In the genomic region with DNA sequence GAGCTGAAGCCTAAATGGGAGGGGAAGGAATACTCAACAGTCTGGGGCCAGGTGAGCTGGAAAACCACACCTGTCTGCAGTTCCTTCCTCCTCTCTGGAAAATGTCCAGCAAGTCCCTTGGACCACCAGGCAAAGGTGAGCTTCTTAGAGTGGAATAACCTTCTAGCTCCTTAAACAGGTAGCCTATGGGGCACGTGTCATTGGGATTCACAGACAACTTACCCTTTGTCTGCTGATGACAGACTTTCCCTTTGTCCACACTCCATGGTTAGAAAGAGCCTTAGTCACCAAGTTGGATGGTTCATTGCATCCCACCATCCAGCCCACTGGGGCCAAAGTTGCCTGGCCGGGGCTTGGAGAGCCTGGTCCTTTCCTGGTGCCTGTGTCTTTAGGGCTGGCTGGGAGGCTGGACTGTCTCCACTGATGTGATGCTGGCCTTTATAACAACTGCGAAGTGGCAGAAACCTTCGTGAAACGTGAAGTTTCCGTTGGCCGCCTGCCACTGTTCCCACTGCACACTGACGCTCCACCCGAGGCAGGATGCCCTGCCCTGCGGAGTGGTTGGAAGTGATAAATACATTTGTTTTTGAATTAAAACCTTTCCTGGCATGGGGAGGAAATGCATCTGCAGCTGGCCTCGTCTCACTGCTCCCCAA, we compare ENCODE assay signal across 17 cellular contexts.
DNase-seq lines count a peak whose midpoint lies in the region; ATAC-seq and TF ChIP-seq lines count a peak whose summit lies in the region.
"Had no signal": no experiment of that assay in that cellular context is flagged by ENCODE, and none has a peak within 500 bp of the region (broad histone marks: within the 10 kb centered on the region; RNA-seq: fewer than 3 reads in every experiment).

No MANE protein-coding gene starts in this region.

- H3K9me3 ChIP-seq in breast epithelium (no peaks in the 10 kb centered on the region), psoas muscle (no peaks in the 10 kb centered on the region)

- no peak for TF ChIP-seq CTCF in breast epithelium (IDR thresholded peaks at IDR 0.05)
- TF ChIP-seq CTCF in MCF 10A (IDR thresholded peaks at IDR 0.05; ENCODE audit: unreplicated experiment): no peak
- TF ChIP-seq CTCF in psoas muscle (IDR thresholded peaks at IDR 0.05): no peak

- H3K4me3 Mint-ChIP-seq in MCF 10A (ENCODE audit: unreplicated experiment): no peak overlapping the region
- H3K4me3 Mint-ChIP-seq: activated naive CD4-positive, alpha-beta T cell treated with anti-CD3 and anti-CD28 coated beads, Interleukin-2, amount 50 U/mL, for 24 hours; CD14-positive monocyte; effector memory CD8-positive, alpha-beta T cell had no signal

- no peaks in the 10 kb centered on the region for H3K36me3 Mint-ChIP-seq in MCF 10A (ENCODE audit: insufficient read depth, unreplicated experiment)
- H3K36me3 Mint-ChIP-seq: activated naive CD4-positive, alpha-beta T cell treated with anti-CD3 and anti-CD28 coated beads, Interleukin-2, amount 50 U/mL, for 24 hours; CD14-positive monocyte had no signal

- H3K27ac ChIP-seq in breast epithelium (peak overlapping the region; percentile 9 to 79), psoas muscle (peak overlapping the region; percentile 30)
- H3K27ac ChIP-seq: KMS-11 had no signal

- BruUV-seq in MCF 10A (replicated peaks; lab: Mats Ljungman, UMichigan): no TSS peak

- TF ChIP-seq POLR2A in breast epithelium (IDR thresholded peaks at IDR 0.05): no peak

- no peaks in the 10 kb centered on the region for H3K27me3 Mint-ChIP-seq in MCF 10A (ENCODE audit: insufficient read depth, unreplicated experiment)
- H3K27me3 Mint-ChIP-seq: activated naive CD4-positive, alpha-beta T cell treated with anti-CD3 and anti-CD28 coated beads, Interleukin-2, amount 50 U/mL, for 24 hours had no signal

- H3K4me1 ChIP-seq in breast epithelium (no peaks in the 10 kb centered on the region), psoas muscle (peaks cover 5% of the 10 kb centered on the region)

- peaks cover 7% of the 10 kb centered on the region for H3K9me3 Mint-ChIP-seq in MCF 10A (ENCODE audit: unreplicated experiment)
- H3K9me3 Mint-ChIP-seq: activated naive CD4-positive, alpha-beta T cell treated with anti-CD3 and anti-CD28 coated beads, Interleukin-2, amount 50 U/mL, for 24 hours; effector memory CD8-positive, alpha-beta T cell had no signal

- intact Hi-C loops in breast epithelium (cut with DNase I; ENCODE audit: low total_unique reads) (no loop called here), MCF 10A (cut with micrococcal nuclease) (no loop called here), psoas muscle (cut with DNase I) (no loop called here)

- DNase-seq in breast epithelium (ENCODE audit: low spot score in 2 of 2) (peak in 1 of 2 donors; percentile 64), MCF 10A (ENCODE audit: unreplicated experiment) (no peak), kidney tubule cell (ENCODE audit: low spot score) (peak; percentile 45), psoas muscle (peak; percentile 51 to 71), T-helper 2 cell (no peak), CD1c-positive myeloid dendritic cell (ENCODE audit: extremely low spot score) (no peak), iPS-NIHi11 (ENCODE audit: low spot score) (no peak), NCI-H2029 (lab: John Stamatoyannopoulos, UW) (no peak)
- DNase-seq: activated CD4-positive, alpha-beta T cell treated with anti-CD3 and anti-CD28 coated beads, Interleukin-2, amount 50 U/mL, for 1 hour; DND-41; effector memory CD8-positive, alpha-beta T cell; midbrain; stimulated activated CD4-positive, alpha-beta T cell treated with anti-CD3 and anti-CD28 coated beads, Interleukin-15, amount 100 ng/mL, for 24 hours; substantia nigra had no signal

- no peak overlapping the region for H3K27ac Mint-ChIP-seq in MCF 10A (ENCODE audit: low read depth, unreplicated experiment)
- H3K27ac Mint-ChIP-seq: activated naive CD4-positive, alpha-beta T cell treated with anti-CD3 and anti-CD28 coated beads, Interleukin-2, amount 50 U/mL, for 24 hours had no signal

- peak in 3 of 4 donors; percentile 22 to 46 (median 23) for ATAC-seq in psoas muscle
- ATAC-seq: effector memory CD8-positive, alpha-beta T cell had no signal

- POLR2A ChIA-PET in MCF 10A (lab: Yijun Ruan, JAX): interaction anchor here (0.6 kb wide), 1 partner anchor 156 kb away, joined by 3 read pairs; no protein-coding TSS in a partner anchor

- peaks cover 6% of the 10 kb centered on the region for H3K4me1 Mint-ChIP-seq in MCF 10A (ENCODE audit: insufficient read depth, unreplicated experiment)
- H3K4me1 Mint-ChIP-seq: activated naive CD4-positive, alpha-beta T cell treated with anti-CD3 and anti-CD28 coated beads, Interleukin-2, amount 50 U/mL, for 24 hours had no signal

- H3K4me3 ChIP-seq in breast epithelium (no peak overlapping the region), psoas muscle (no peak overlapping the region)

- CTCF ChIA-PET in MCF 10A (lab: Yijun Ruan, JAX): interaction anchor here (0.6 to 1.3 kb wide), 3 partner anchors 67 to 602 kb away, joined by 3 to 4 read pairs (median 3); no protein-coding TSS in a partner anchor

- WGBS in psoas muscle, 3 donors: 39 to 46% (median 42%) methylated on average over 11 of the region's 11 CpGs

- no peaks in the 10 kb centered on the region for H3K27me3 ChIP-seq in breast epithelium
- H3K27me3 ChIP-seq in psoas muscle (ENCODE audit: insufficient read depth in 3 of 3, low read length in 2 of 3): no peaks in the 10 kb centered on the region

- H3K36me3 ChIP-seq in breast epithelium: no peaks in the 10 kb centered on the region
- no peaks in the 10 kb centered on the region for H3K36me3 ChIP-seq in psoas muscle (ENCODE audit: insufficient read depth in 1 of 2, low read depth in 1 of 2)

Comparison
In these comparisons a context has a peak if more than half of its experiments do, and no peak if none do; other contexts are left out.
1. DNase-seq: peak in kidney tubule cell (single experiment) and psoas muscle (2 of 2); none in MCF 10A (single experiment), T-helper 2 cell (0 of 5), CD1c-positive myeloid dendritic cell (single experiment), iPS-NIHi11 (single experiment) and NCI-H2029 (single experiment).